In genomic region chr2:18856766-18857165, GRCh38 we compare ENCODE assay signal across 22 cellular contexts.
A peak's percentile ranks its signal among the peaks of the same experiment; 100 is the strongest.
DNase-seq lines count a peak whose midpoint lies in the region; ATAC-seq, FAIRE-seq and TF ChIP-seq lines count a peak whose summit lies in the region.
"Had no signal": no experiment of that assay in that cellular context is flagged by ENCODE, and none has a peak within 500 bp of the region (broad histone marks: within the 10 kb centered on the region; RNA-seq: fewer than 3 reads in every experiment).

No MANE protein-coding gene starts in this region.

- DNase-seq in HepG2 (ENCODE audit: low spot score) (no peak), right lobe of liver (no peak), RPMI7951 (ENCODE audit: low read depth) (peak; percentile 10), fibroblast of mammary gland (ENCODE audit: low read depth) (peak; percentile 52), GM19238 (ENCODE audit: insufficient read length, low spot score) (no peak), Karpas-422 (no peak)
- DNase-seq in stimulated activated CD4-positive, alpha-beta T cell treated with anti-CD3 and anti-CD28 coated beads, Interleukin-15, amount 100 ng/mL, for 24 hours, result no peak
- no peak for DNase-seq in stimulated activated effector memory CD8-positive, alpha-beta T cell treated with anti-CD3 and anti-CD28 coated beads, Interleukin-12 subunit alpha, Interleukin-12 subunit beta, amount 100 ng/mL, for 72 hours (ENCODE audit: low spot score in 2 of 2)
- DNase-seq: ACHN, GF-D8, H9, KG1, NCI-H1092 treated with DMSO at 0.1 percent for 48 hours, NCI-H1436 treated with DMSO at 0.1 percent for 48 hours, NCI-H2029, NCI-H226, NCI-H510A treated with DMSO at 0.1 percent for 48 hours, NCI-H748 treated with DMSO at 0.1 percent for 48 hours, SJCRH30 had no signal

- H3K27ac ChIP-seq in HepG2 (ENCODE audit: extremely low read length, insufficient read depth, low read length) (no peak overlapping the region), right lobe of liver (no peak overlapping the region), Karpas-422 (ENCODE audit: low read length) (no peak overlapping the region)
- H3K27ac ChIP-seq: 22Rv1, SJCRH30 had no signal

- TF ChIP-seq EP300 in HepG2 (IDR thresholded peaks at IDR 0.05; ENCODE audit: low read depth in 2 of 2, low read length in 2 of 2) (no peak), HepG2 (CRISPR knock-in tag; IDR thresholded peaks at IDR 0.05; ENCODE audit: borderline replicate concordance) (no peak)

- H3K9ac ChIP-seq in HepG2 (ENCODE audit: insufficient read depth, low read depth, low read length) (no peak overlapping the region), Karpas-422 (ENCODE audit: low read length) (no peak overlapping the region)

- no peak overlapping the region for H2AFZ ChIP-seq in HepG2 (ENCODE audit: low read length)
- no peak overlapping the region for H2AFZ ChIP-seq in Karpas-422 (ENCODE audit: low read length)

- TF ChIP-seq CTCF in HepG2 (CRISPR knock-in tag; IDR thresholded peaks at IDR 0.05), result no peak
- TF ChIP-seq CTCF in right lobe of liver (IDR thresholded peaks at IDR 0.05), result no peak
- no peak for TF ChIP-seq CTCF in fibroblast of mammary gland (conservative IDR thresholded peaks at IDR 0.05; ENCODE audit: control insufficient read depth, insufficient read depth, low read depth, low read length)

- TF ChIP-seq POLR2A in HepG2 (IDR thresholded peaks at IDR 0.05; ENCODE audit: insufficient read depth in 1 of 2, low read depth in 2 of 2, low read length in 2 of 2) (no peak), right lobe of liver (IDR thresholded peaks at IDR 0.05) (no peak)

- H3K4me3 Mint-ChIP-seq in stimulated activated effector memory CD8-positive, alpha-beta T cell treated with anti-CD3 and anti-CD28 coated beads, Interleukin-12 subunit alpha, Interleukin-12 subunit beta, amount 100 ng/mL, for 72 hours, result no peak overlapping the region
- H3K4me3 Mint-ChIP-seq: CD14-positive monocyte, H9 had no signal

- no peaks in the 10 kb centered on the region for H4K20me1 ChIP-seq in HepG2 (ENCODE audit: insufficient read depth, low read length)
- no peaks in the 10 kb centered on the region for H4K20me1 ChIP-seq in Karpas-422 (ENCODE audit: insufficient read depth, low read depth, low read length)

- peaks cover 2% of the 10 kb centered on the region for H3K9me3 Mint-ChIP-seq in stimulated activated effector memory CD8-positive, alpha-beta T cell treated with anti-CD3 and anti-CD28 coated beads, Interleukin-12 subunit alpha, Interleukin-12 subunit beta, amount 100 ng/mL, for 72 hours
- H3K9me3 Mint-ChIP-seq: H9 had no signal

- H3K9me3 ChIP-seq in HepG2 (ENCODE audit: low read length) (no peaks in the 10 kb centered on the region), right lobe of liver (no peaks in the 10 kb centered on the region), Karpas-422 (ENCODE audit: low read length) (no peaks in the 10 kb centered on the region)
- H3K9me3 ChIP-seq: SJCRH30 had no signal

- H3K27ac Mint-ChIP-seq in stimulated activated effector memory CD8-positive, alpha-beta T cell treated with anti-CD3 and anti-CD28 coated beads, Interleukin-12 subunit alpha, Interleukin-12 subunit beta, amount 100 ng/mL, for 72 hours, result no peak overlapping the region
- H3K27ac Mint-ChIP-seq: CD14-positive monocyte, H9 had no signal

- no peak overlapping the region for H3K4me2 ChIP-seq in HepG2 (ENCODE audit: low read depth, low read length)
- H3K4me2 ChIP-seq in Karpas-422 (ENCODE audit: low read depth, low read length, poor library complexity, severe bottlenecking), result no peak overlapping the region

- BruUV-seq in HepG2 (replicated peaks; lab: Mats Ljungman, UMichigan), result no TSS peak

- H3K4me1 Mint-ChIP-seq in stimulated activated effector memory CD8-positive, alpha-beta T cell treated with anti-CD3 and anti-CD28 coated beads, Interleukin-12 subunit alpha, Interleukin-12 subunit beta, amount 100 ng/mL, for 72 hours, result peaks cover 6% of the 10 kb centered on the region
- H3K4me1 Mint-ChIP-seq: CD14-positive monocyte, H9 had no signal

- no peaks in the 10 kb centered on the region for H3K36me3 ChIP-seq in HepG2 (replicated peaks in 1 of 2; ENCODE audit: control insufficient read depth in 1 of 2, insufficient read depth in 2 of 2, low read length in 2 of 2)
- no peaks in the 10 kb centered on the region for H3K36me3 ChIP-seq in right lobe of liver
- no peaks in the 10 kb centered on the region for H3K36me3 ChIP-seq in Karpas-422 (ENCODE audit: insufficient read depth, low read length)
- H3K36me3 ChIP-seq: SJCRH30 had no signal

- H3K36me3 Mint-ChIP-seq in stimulated activated effector memory CD8-positive, alpha-beta T cell treated with anti-CD3 and anti-CD28 coated beads, Interleukin-12 subunit alpha, Interleukin-12 subunit beta, amount 100 ng/mL, for 72 hours, result no peaks in the 10 kb centered on the region
- H3K36me3 Mint-ChIP-seq: CD14-positive monocyte had no signal

- intact Hi-C loops in HepG2 (cut with micrococcal nuclease; ENCODE audit: unreplicated experiment), result no loop called here
- intact Hi-C loops in right lobe of liver (cut with DNase I), result no loop called here

- H3K4me1 ChIP-seq in HepG2 (ENCODE audit: insufficient read depth, low read length) (no peaks in the 10 kb centered on the region), right lobe of liver (no peaks in the 10 kb centered on the region), Karpas-422 (ENCODE audit: low read length) (no peaks in the 10 kb centered on the region)
- H3K4me1 ChIP-seq: SJCRH30 had no signal

- no peak overlapping the region for H3K4me3 ChIP-seq in HepG2 (replicated peaks in 1 of 3; ENCODE audit: insufficient read depth in 1 of 3, low read depth in 2 of 3, low read length in 3 of 3)
- no peak overlapping the region for H3K4me3 ChIP-seq in right lobe of liver
- no peak overlapping the region for H3K4me3 ChIP-seq in fibroblast of mammary gland (ENCODE audit: control insufficient read depth, low read depth, low read length)
- H3K4me3 ChIP-seq in Karpas-422 (ENCODE audit: low read length), result no peak overlapping the region
- H3K4me3 ChIP-seq: SJCRH30 had no signal

- H3K79me2 ChIP-seq in HepG2 (ENCODE audit: insufficient read depth, low read length), result no peaks in the 10 kb centered on the region
- no peaks in the 10 kb centered on the region for H3K79me2 ChIP-seq in Karpas-422 (ENCODE audit: low read length)

- in situ Hi-C loops in HepG2 (cut with HindIII; ENCODE audit: extremely low pct_ligation_motif_present, low pct_unique_long_range_greater_than_20kb), result no loop called here

- ATAC-seq in HepG2 (no peak), right lobe of liver (no peak)
- ATAC-seq in stimulated activated effector memory CD8-positive, alpha-beta T cell treated with anti-CD3 and anti-CD28 coated beads, Interleukin-12 subunit alpha, Interleukin-12 subunit beta, amount 100 ng/mL, for 72 hours, result no peak
- ATAC-seq: Panc1 had no signal

- no peak for TF ChIP-seq RAD21 in HepG2 (CRISPR knock-in tag; IDR thresholded peaks at IDR 0.05)

- H3K9me2 ChIP-seq in Karpas-422 (replicated peaks; ENCODE audit: insufficient read depth, low read length), result no peaks in the 10 kb centered on the region

- H3K27me3 ChIP-seq in HepG2 (ENCODE audit: control insufficient read depth in 1 of 2, insufficient read depth in 2 of 2, low read length in 2 of 2), result no peaks in the 10 kb centered on the region
- no peaks in the 10 kb centered on the region for H3K27me3 ChIP-seq in right lobe of liver
- H3K27me3 ChIP-seq in Karpas-422 (ENCODE audit: low read length), result no peaks in the 10 kb centered on the region
- H3K27me3 ChIP-seq: SJCRH30 had no signal

- CTCF ChIA-PET in HepG2 (lab: Yijun Ruan, JAX; ENCODE audit: low intra/inter-chr PET ratio, low total read pairs), result no interaction called here

- POLR2A ChIA-PET in HepG2 (lab: Yijun Ruan, JAX), result no interaction called here

- peak; percentile 30 for FAIRE-seq in HepG2 (lab: Jason Lieb, UNC)

Comparison
In these comparisons a context has a peak if more than half of its experiments do, and no peak if none do; other contexts are left out.
1. DNase-seq: peak in RPMI7951 (single experiment) and fibroblast of mammary gland (single experiment); none in HepG2 (single experiment), right lobe of liver (0 of 3), GM19238 (single experiment), stimulated activated CD4-positive, alpha-beta T cell treated with anti-CD3 and anti-CD28 coated beads, Interleukin-15, amount 100 ng/mL, for 24 hours (single experiment), Karpas-422 (single experiment) and stimulated activated effector memory CD8-positive, alpha-beta T cell treated with anti-CD3 and anti-CD28 coated beads, Interleukin-12 subunit alpha, Interleukin-12 subunit beta, amount 100 ng/mL, for 72 hours (0 of 2).